In genomic region chr11:131465746-131466145, GRCh38 we compare ENCODE assay signal across 1 cellular context.
TF ChIP-seq lines count a peak whose summit lies in the region.

No MANE protein-coding gene starts in this region.

TF ChIP-seq in GM23338, 12 proteins besides CTCF, POLR2A, EP300 and RAD21:
- TF ChIP-seq ZNF462 (CRISPR knock-in tag; IDR thresholded peaks at IDR 0.05), result peak; percentile 67; the same call in 1 of the 2 replicates
- TF ChIP-seq EZH2 (IDR thresholded peaks at IDR 0.05; ENCODE audit: low read depth, unreplicated experiment), result no peak
TF ChIP-seq in GM23338: peak in this region for 1.
